ENCODE assay signal across 8 cellular contexts in the genomic region with DNA sequence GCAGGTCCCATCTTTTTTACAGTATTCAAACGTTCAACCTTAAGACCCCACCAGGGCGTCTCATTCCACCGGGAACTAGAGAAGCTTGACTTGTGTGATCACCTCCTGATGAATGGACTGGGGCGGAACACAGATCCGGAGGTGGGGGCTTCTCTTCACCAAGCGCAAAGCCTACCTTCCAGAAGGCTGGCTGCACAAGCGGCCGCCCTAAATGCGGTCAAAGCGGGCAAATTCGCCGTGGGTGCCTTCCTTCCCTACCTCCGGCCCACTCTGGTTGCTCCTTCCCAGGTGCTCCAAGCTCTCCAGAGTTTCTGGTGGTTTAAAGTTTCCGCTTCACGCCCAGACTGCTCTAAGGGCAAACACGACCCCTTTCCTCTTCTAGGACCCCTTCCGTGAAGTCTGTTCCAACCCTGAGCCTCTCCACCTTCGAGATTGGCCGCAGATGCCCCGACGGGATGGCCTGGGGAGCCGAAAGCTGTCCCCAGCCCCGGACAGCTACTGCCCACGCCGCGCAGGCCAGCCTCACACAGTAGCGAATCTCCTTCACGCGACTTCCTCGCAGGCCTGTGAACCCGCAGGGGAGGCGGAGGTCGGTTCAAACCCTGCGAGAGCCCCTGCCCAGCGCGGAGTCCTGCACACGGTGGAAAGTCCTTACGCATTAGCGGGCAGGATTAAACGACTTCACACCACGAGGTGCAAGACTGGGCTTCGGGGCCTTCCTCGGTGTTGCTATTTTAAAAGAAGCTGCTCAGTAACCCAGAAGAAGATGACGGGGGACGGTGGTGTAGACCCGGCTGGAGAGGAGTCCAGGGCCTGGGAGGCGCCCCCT. TPM values are rescaled to one million over a fixed set of nuclear protein-coding genes. Genes with fewer than 3 reads are reported as not detected.
DNase-seq lines count a peak whose midpoint lies in the region; ATAC-seq and TF ChIP-seq lines count a peak whose summit lies in the region.

No MANE protein-coding gene starts in this region.

- no peaks in the 10 kb centered on the region for H3K36me3 Mint-ChIP-seq in T-helper 2 cell treated with Interferon-gamma antibody and Interleukin-4, amounts not matched to agents 5 μg/mL and 100 μg/mL, for 36 hours (ENCODE audit: low read depth)
- no peaks in the 10 kb centered on the region for H3K36me3 Mint-ChIP-seq in endodermal cell (ENCODE audit: low read depth)
- no peaks in the 10 kb centered on the region for H3K36me3 Mint-ChIP-seq in naive thymus-derived CD4-positive, alpha-beta T cell

- ATAC-seq in naive thymus-derived CD4-positive, alpha-beta T cell = peak; percentile 16

- H3K9me3 Mint-ChIP-seq in T-helper 2 cell treated with Interferon-gamma antibody and Interleukin-4, amounts not matched to agents 5 μg/mL and 100 μg/mL, for 36 hours = no peaks in the 10 kb centered on the region
- no peaks in the 10 kb centered on the region for H3K9me3 Mint-ChIP-seq in endodermal cell
- H3K9me3 Mint-ChIP-seq in naive thymus-derived CD4-positive, alpha-beta T cell = no peaks in the 10 kb centered on the region

- WGBS in endodermal cell (ENCODE audit: insufficient coverage in 1 of 2, insufficient read length in 1 of 2), 2 experiments = 7 to 19% methylated on average over 35 to 47 of the region's 47 CpGs

- peak overlapping the region; percentile 43 for H3K4me3 Mint-ChIP-seq in T-helper 2 cell treated with Interferon-gamma antibody and Interleukin-4, amounts not matched to agents 5 μg/mL and 100 μg/mL, for 36 hours
- H3K4me3 Mint-ChIP-seq in endodermal cell = peak overlapping the region; percentile 87
- peak overlapping the region; percentile 49 to 85 (median 78) for H3K4me3 Mint-ChIP-seq in naive thymus-derived CD4-positive, alpha-beta T cell

- POLR2A ChIA-PET in AG04450 (lab: Yijun Ruan, JAX) = interaction anchor here (1.3 to 1.8 kb wide), 6 partner anchors 17 to 173 kb away, joined by 3 to 9 read pairs (median 5); no protein-coding TSS in a partner anchor
- POLR2A ChIA-PET in naive thymus-derived CD4-positive, alpha-beta T cell (lab: Charles Lee) = interaction anchor here (0.8 to 1.5 kb wide), 2 partner anchors 180 to 346 kb away, joined by 4 read pairs; no protein-coding TSS in a partner anchor

- H3K4me1 ChIP-seq in endodermal cell (ENCODE audit: control insufficient read depth, insufficient read depth, low read length) = peaks cover 8% of the 10 kb centered on the region
- H3K4me1 ChIP-seq in naive thymus-derived CD4-positive, alpha-beta T cell (ENCODE audit: control insufficient read depth in 2 of 2, insufficient read depth in 2 of 2, low read length in 2 of 2) = peaks cover 0 to 4% of the 10 kb centered on the region in 2 donors

- DNase-seq in AG04450 (ENCODE audit: low read depth, low spot score) (no peak), endodermal cell (peak; percentile 85), GM19240 (ENCODE audit: insufficient read length, low spot score) (no peak), NCI-H345 (lab: John Stamatoyannopoulos, UW) (no peak), EL (no peak), NCI-H1694 (lab: John Stamatoyannopoulos, UW) (no peak)
- DNase-seq in T-helper 2 cell treated with Interferon-gamma antibody and Interleukin-4, amounts not matched to agents 5 μg/mL and 100 μg/mL, for 36 hours (ENCODE audit: low spot score) = no peak
- peak in 6 of 9 donors; percentile 8 to 14 (median 10) for DNase-seq in naive thymus-derived CD4-positive, alpha-beta T cell

- CTCF ChIA-PET in AG04450 (lab: Charles Lee) = interaction anchor here (1.1 to 2.5 kb wide), 10 partner anchors 10 to 164 kb away, joined by 3 to 23 read pairs (median 4); no protein-coding TSS in a partner anchor
- CTCF ChIA-PET in naive thymus-derived CD4-positive, alpha-beta T cell (lab: Charles Lee) = interaction anchor here (0.9 to 2.0 kb wide), 3 partner anchors 24 to 163 kb away, joined by 3 to 5 read pairs (median 4); no protein-coding TSS in a partner anchor

- intact Hi-C loops in naive thymus-derived CD4-positive, alpha-beta T cell (cut with micrococcal nuclease) = loop anchor here in 1 of 2 donors (5.0 to 10.0 kb wide), 3 partner anchors 45 to 1637 kb away; a partner anchor contains a TSS

- TF ChIP-seq CTCF in AG04450 (IDR thresholded peaks at IDR 0.05; ENCODE audit: low read depth, low read length) (no peak), endodermal cell (conservative IDR thresholded peaks at IDR 0.05) (no peak)

- peaks cover 60% of the 10 kb centered on the region for H3K27me3 Mint-ChIP-seq in T-helper 2 cell treated with Interferon-gamma antibody and Interleukin-4, amounts not matched to agents 5 μg/mL and 100 μg/mL, for 36 hours (ENCODE audit: low read depth)
- no peaks in the 10 kb centered on the region for H3K27me3 Mint-ChIP-seq in endodermal cell (ENCODE audit: insufficient read depth)
- peaks cover 0 to 54% (median 0%) of the 10 kb centered on the region in 5 donors for H3K27me3 Mint-ChIP-seq in naive thymus-derived CD4-positive, alpha-beta T cell

- H3K9me3 ChIP-seq in AG04450 (ENCODE audit: control insufficient read depth, insufficient read depth, low read length) = peaks cover 7% of the 10 kb centered on the region; the same call in 1 of the 2 replicates
- no peaks in the 10 kb centered on the region for H3K9me3 ChIP-seq in endodermal cell (ENCODE audit: control insufficient read depth, low read length)
- H3K9me3 ChIP-seq in naive thymus-derived CD4-positive, alpha-beta T cell (ENCODE audit: control insufficient read depth in 2 of 3, low read length in 3 of 3) = no peaks in the 10 kb centered on the region

- no peaks in the 10 kb centered on the region for H3K4me1 Mint-ChIP-seq in T-helper 2 cell treated with Interferon-gamma antibody and Interleukin-4, amounts not matched to agents 5 μg/mL and 100 μg/mL, for 36 hours (ENCODE audit: low read depth)
- H3K4me1 Mint-ChIP-seq in endodermal cell = peaks cover 41% of the 10 kb centered on the region
- H3K4me1 Mint-ChIP-seq in naive thymus-derived CD4-positive, alpha-beta T cell = peaks cover 3 to 53% (median 34%) of the 10 kb centered on the region in 7 donors

- H3K27ac ChIP-seq in AG04450 (ENCODE audit: low read depth, low read length) (peak overlapping the region; percentile 78), endodermal cell (ENCODE audit: low read depth, low read length) (peak overlapping the region; percentile 95)
- no peak overlapping the region for H3K27ac ChIP-seq in naive thymus-derived CD4-positive, alpha-beta T cell (ENCODE audit: low read depth, low read length)

- H3K9ac ChIP-seq in endodermal cell (ENCODE audit: extremely low read depth, low read length, poor library complexity, severe bottlenecking) = peak overlapping the region; percentile 97

- no peak overlapping the region for H3K27ac Mint-ChIP-seq in T-helper 2 cell treated with Interferon-gamma antibody and Interleukin-4, amounts not matched to agents 5 μg/mL and 100 μg/mL, for 36 hours
- peak overlapping the region; percentile 98 for H3K27ac Mint-ChIP-seq in endodermal cell
- peak overlapping the region in 8 of 9 donors; percentile 8 to 85 (median 51) for H3K27ac Mint-ChIP-seq in naive thymus-derived CD4-positive, alpha-beta T cell

- no peaks in the 10 kb centered on the region for H3K36me3 ChIP-seq in endodermal cell (ENCODE audit: control insufficient read depth, insufficient read depth, low read length)
- H3K36me3 ChIP-seq in naive thymus-derived CD4-positive, alpha-beta T cell (ENCODE audit: control insufficient read depth in 2 of 3, insufficient read depth in 3 of 3, low read length in 3 of 3) = no peaks in the 10 kb centered on the region

- H3K27me3 ChIP-seq in AG04450 (ENCODE audit: control insufficient read depth, insufficient read depth, low read length) (no peaks in the 10 kb centered on the region), endodermal cell (ENCODE audit: control insufficient read depth, insufficient read depth, low read length, poor library complexity, severe bottlenecking) (no peaks in the 10 kb centered on the region)
- no peaks in the 10 kb centered on the region for H3K27me3 ChIP-seq in naive thymus-derived CD4-positive, alpha-beta T cell (ENCODE audit: control insufficient read depth in 2 of 2, insufficient read depth in 2 of 2, low read length in 2 of 2)

- peak overlapping the region; percentile 73 for H3K4me3 ChIP-seq in AG04450 (ENCODE audit: low read depth, low read length)
- peak overlapping the region; percentile 97 for H3K4me3 ChIP-seq in endodermal cell (ENCODE audit: low read length)
- peak overlapping the region; percentile 43 for H3K4me3 ChIP-seq in naive thymus-derived CD4-positive, alpha-beta T cell (ENCODE audit: low read length)

RNA-seq across cellular contexts. Expression of a gene that starts 1.6 kb away (rescaled TPM):
- 36.3 and 43.6 TPM in 2 replicates for polyA plus RNA-seq in AG04450 (2011; rRNA removed)
- 34.2 and 44.7 TPM in 2 replicates for polyA minus RNA-seq in AG04450 (2011; rRNA and poly(A)+ RNA removed)
- total RNA-seq in endodermal cell = 100 to 1,000 TPM in 1 of 2 donors, 10 to 100 TPM in 1; 98.2 to 108 TPM
- polyA plus RNA-seq in endodermal cell (2013, experiment 1 of 2) = 32.3 TPM
- polyA plus RNA-seq in endodermal cell (2013, experiment 2 of 2) = 32.7 TPM
- 10 to 100 TPM in 3 of 5 experiments, 1 to 10 TPM in 1, under 1 TPM in 1; 0.07 to 13.8 (median 10.9) TPM for total RNA-seq in naive thymus-derived CD4-positive, alpha-beta T cell
- 1 to 10 TPM; 1.8 to 1.9 TPM for polyA plus RNA-seq in naive thymus-derived CD4-positive, alpha-beta T cell

Comparison
In these comparisons a context has a peak if more than half of its experiments do, and no peak if none do; other contexts are left out.
1. DNase-seq: peak in endodermal cell (single experiment) and naive thymus-derived CD4-positive, alpha-beta T cell (6 of 9); none in AG04450 (single experiment), T-helper 2 cell treated with Interferon-gamma antibody and Interleukin-4, amounts not matched to agents 5 μg/mL and 100 μg/mL, for 36 hours (single experiment), GM19240 (single experiment), NCI-H345 (single experiment), EL (single experiment) and NCI-H1694 (single experiment).
2. H3K4me3 ChIP-seq: peak in every context shown above with its lines; median percentile 97 in endodermal cell; 73 in AG04450; 43 in naive thymus-derived CD4-positive, alpha-beta T cell.
3. RNA of a gene that starts 1.6 kb away (total RNA-seq): 98.2 to 108 TPM in endodermal cell; 0.07 to 13.8 TPM in naive thymus-derived CD4-positive, alpha-beta T cell; every median in the first group is over 4 times any median in the second.
4. Peak in every context shown above with its lines, with median percentiles within 50 percentile points of each other: H3K4me3 Mint-ChIP-seq.